Comparison of ENCODE assay signal across 18 cellular contexts in the genomic region with DNA sequence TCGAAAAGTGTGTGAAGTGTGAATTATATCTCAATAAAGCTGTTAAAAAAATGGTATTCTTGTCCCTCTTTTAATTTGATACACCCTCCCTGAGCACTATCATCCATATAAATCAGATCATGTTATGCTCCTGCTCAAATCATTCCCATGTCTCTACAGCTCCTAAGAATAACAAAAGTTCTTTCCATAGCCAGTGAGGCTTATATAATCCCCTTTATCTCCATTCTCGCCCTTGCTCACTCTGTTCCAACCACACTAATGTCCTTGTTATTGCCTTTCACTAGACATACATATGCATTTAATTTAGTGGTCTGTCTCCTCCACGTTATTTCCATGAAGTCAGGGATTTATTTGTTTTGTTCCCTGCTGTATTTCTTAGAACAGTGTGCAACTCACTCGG. TPM values are rescaled to one million over a fixed set of nuclear protein-coding genes. Genes with fewer than 3 reads are reported as not detected.
DNase-seq lines count a peak whose midpoint lies in the region; ATAC-seq and TF ChIP-seq lines count a peak whose summit lies in the region.
"Had no signal": no experiment of that assay in that cellular context is flagged by ENCODE, and none has a peak within 500 bp of the region (broad histone marks: within the 10 kb centered on the region; RNA-seq: fewer than 3 reads in every experiment).

No MANE protein-coding gene starts in this region.

- no peak for DNase-seq in Right ventricle myocardium superior
- no peak for DNase-seq in left ventricle myocardium inferior
- DNase-seq in left ventricle myocardium superior: no peak
- DNase-seq in Right ventricle myocardium inferior (ENCODE audit: missing footprints): no peak
- DNase-seq in osteoblast (ENCODE audit: insufficient read length, low spot score, missing footprints): peak; percentile 3
- DNase-seq in NCI-H1436 treated with DMSO at 0.1 percent for 48 hours (lab: John Stamatoyannopoulos, UW): no peak
- no peak for DNase-seq in activated CD4-positive, alpha-beta T cell treated with anti-CD3 and anti-CD28 coated beads for 4 hours
- DNase-seq: AML-193; Caco-2; Calu3; CD4-positive, alpha-beta T cell; CD8-positive, alpha-beta T cell; DMS79 treated with DMSO at 0.1 percent for 48 hours; GF-D8 had no signal

- peaks cover 16% of the 10 kb centered on the region for H3K36me3 ChIP-seq in left ventricle myocardium inferior
- no peaks in the 10 kb centered on the region for H3K36me3 ChIP-seq in osteoblast (ENCODE audit: insufficient read depth, low read length)

- H3K27ac ChIP-seq in left ventricle myocardium inferior (replicated peaks) (no peak overlapping the region), osteoblast (ENCODE audit: low read depth, low read length) (no peak overlapping the region)
- H3K27ac ChIP-seq: 22Rv1; A549; BLaER1 treated with 17β-estradiol and CSF1 and Interleukin-3, amounts not matched to agents 10 nM and 100 nM; C4-2B had no signal

- no peak overlapping the region for H3K4me2 ChIP-seq in osteoblast (ENCODE audit: insufficient read depth, low read length)
- H3K4me2 ChIP-seq: A549; BLaER1 treated with 17β-estradiol and CSF1 and Interleukin-3, amounts not matched to agents 10 nM and 100 nM had no signal

- H3K27me3 ChIP-seq in left ventricle myocardium inferior (ENCODE audit: low read depth) (no peaks in the 10 kb centered on the region), osteoblast (ENCODE audit: insufficient read depth, low read length) (no peaks in the 10 kb centered on the region)
- H3K27me3 ChIP-seq: BLaER1 treated with 17β-estradiol and CSF1 and Interleukin-3, amounts not matched to agents 10 nM and 100 nM had no signal

- TF ChIP-seq CTCF in left ventricle myocardium inferior (IDR thresholded peaks at IDR 0.05; ENCODE audit: borderline replicate concordance): no peak
- TF ChIP-seq CTCF in osteoblast (IDR thresholded peaks at IDR 0.05; ENCODE audit: extremely low read depth, low read depth, low read length): no peak

- peak; percentile 57 for ATAC-seq in Right ventricle myocardium superior (ENCODE audit: poor library complexity)
- ATAC-seq in left ventricle myocardium superior: peak; percentile 67
- no peak for ATAC-seq in Right ventricle myocardium inferior
- ATAC-seq: A549; CD8-positive, alpha-beta T cell had no signal

- H4K20me1 ChIP-seq in osteoblast (ENCODE audit: insufficient read depth, low read length): no peaks in the 10 kb centered on the region
- H4K20me1 ChIP-seq: BLaER1 treated with 17β-estradiol and CSF1 and Interleukin-3, amounts not matched to agents 10 nM and 100 nM had no signal

- no peaks in the 10 kb centered on the region for H3K79me2 ChIP-seq in osteoblast (ENCODE audit: insufficient read depth, low read length)

- H3K4me1 ChIP-seq in left ventricle myocardium inferior (no peaks in the 10 kb centered on the region), osteoblast (ENCODE audit: insufficient read depth, low read length) (no peaks in the 10 kb centered on the region)
- H3K4me1 ChIP-seq: A549; BLaER1 treated with 17β-estradiol and CSF1 and Interleukin-3, amounts not matched to agents 10 nM and 100 nM; Caco-2 had no signal

- intact Hi-C loops in Right ventricle myocardium superior (cut with DNase I) (no loop called here), left ventricle myocardium inferior (cut with micrococcal nuclease) (no loop called here), left ventricle myocardium superior (cut with micrococcal nuclease) (no loop called here), Right ventricle myocardium inferior (cut with DNase I) (no loop called here)

- H3K4me3 ChIP-seq in left ventricle myocardium inferior: no peak overlapping the region
- H3K4me3 ChIP-seq in osteoblast (ENCODE audit: insufficient read depth, low read length): no peak overlapping the region
- H3K4me3 ChIP-seq: A549; BLaER1 treated with 17β-estradiol and CSF1 and Interleukin-3, amounts not matched to agents 10 nM and 100 nM had no signal

- H3K9me3 ChIP-seq in left ventricle myocardium inferior (replicated peaks): no peaks in the 10 kb centered on the region
- no peaks in the 10 kb centered on the region for H3K9me3 ChIP-seq in osteoblast (ENCODE audit: low read depth, low read length)
- H3K9me3 ChIP-seq: A549, Caco-2 had no signal

- H2AFZ ChIP-seq in osteoblast (ENCODE audit: low read length): no peak overlapping the region

RNA-seq across cellular contexts. Expression of gene ZGRF1, which starts 10.5 kb away (rescaled TPM):
- total RNA-seq in Right ventricle myocardium superior (1.7 TPM), left ventricle myocardium inferior (2.7 TPM), left ventricle myocardium superior (2.0 TPM), Right ventricle myocardium inferior (2.1 TPM), osteoblast (5.8 and 7.1 TPM in 2 replicates)

RNA-seq across cellular contexts. Expression of gene LARP7, which starts 10.7 kb away (rescaled TPM):
- total RNA-seq in Right ventricle myocardium superior: 59.2 TPM
- total RNA-seq in left ventricle myocardium inferior: 62.0 TPM
- 64.1 TPM for total RNA-seq in left ventricle myocardium superior
- total RNA-seq in Right ventricle myocardium inferior: 62.2 TPM
- total RNA-seq in osteoblast: 29.2 and 32.2 TPM in 2 replicates
